ENCODE assay signal across 1 cellular context in the genomic region with DNA sequence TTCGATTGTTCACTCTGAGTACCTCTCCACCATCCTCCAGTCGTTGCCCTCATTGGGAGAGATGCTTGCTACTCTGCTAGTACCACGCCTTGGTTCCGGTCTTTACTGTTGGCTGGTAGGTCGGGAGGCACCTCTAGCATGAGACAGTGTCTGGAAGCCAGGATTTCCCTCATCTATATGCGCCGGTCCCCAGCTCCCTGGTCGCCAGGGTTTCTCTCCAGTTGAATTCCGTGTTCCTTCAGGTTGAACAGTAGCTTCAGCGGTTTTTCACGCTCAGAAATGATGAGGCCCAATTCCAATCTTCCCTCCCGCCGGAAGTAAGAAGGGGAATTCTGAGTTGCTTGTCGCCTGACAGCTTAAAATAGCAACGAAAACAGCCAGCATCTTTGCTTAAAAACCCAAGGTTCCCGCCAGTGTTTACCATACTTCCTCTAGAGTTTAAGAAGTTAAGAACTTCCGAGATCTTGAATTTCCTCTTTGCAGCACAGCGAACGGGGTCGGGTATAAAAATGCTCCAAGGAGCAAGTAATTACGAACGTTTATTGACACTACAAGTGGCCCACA.
A peak's percentile ranks its signal among the peaks of the same experiment; 100 is the strongest.
TF ChIP-seq lines count a peak whose summit lies in the region.

No MANE protein-coding gene starts in this region.

TF ChIP-seq in GM12878, 131 proteins besides CTCF, POLR2A, EP300 and RAD21 (continues in another document):
- TF ChIP-seq, protein P1, sequence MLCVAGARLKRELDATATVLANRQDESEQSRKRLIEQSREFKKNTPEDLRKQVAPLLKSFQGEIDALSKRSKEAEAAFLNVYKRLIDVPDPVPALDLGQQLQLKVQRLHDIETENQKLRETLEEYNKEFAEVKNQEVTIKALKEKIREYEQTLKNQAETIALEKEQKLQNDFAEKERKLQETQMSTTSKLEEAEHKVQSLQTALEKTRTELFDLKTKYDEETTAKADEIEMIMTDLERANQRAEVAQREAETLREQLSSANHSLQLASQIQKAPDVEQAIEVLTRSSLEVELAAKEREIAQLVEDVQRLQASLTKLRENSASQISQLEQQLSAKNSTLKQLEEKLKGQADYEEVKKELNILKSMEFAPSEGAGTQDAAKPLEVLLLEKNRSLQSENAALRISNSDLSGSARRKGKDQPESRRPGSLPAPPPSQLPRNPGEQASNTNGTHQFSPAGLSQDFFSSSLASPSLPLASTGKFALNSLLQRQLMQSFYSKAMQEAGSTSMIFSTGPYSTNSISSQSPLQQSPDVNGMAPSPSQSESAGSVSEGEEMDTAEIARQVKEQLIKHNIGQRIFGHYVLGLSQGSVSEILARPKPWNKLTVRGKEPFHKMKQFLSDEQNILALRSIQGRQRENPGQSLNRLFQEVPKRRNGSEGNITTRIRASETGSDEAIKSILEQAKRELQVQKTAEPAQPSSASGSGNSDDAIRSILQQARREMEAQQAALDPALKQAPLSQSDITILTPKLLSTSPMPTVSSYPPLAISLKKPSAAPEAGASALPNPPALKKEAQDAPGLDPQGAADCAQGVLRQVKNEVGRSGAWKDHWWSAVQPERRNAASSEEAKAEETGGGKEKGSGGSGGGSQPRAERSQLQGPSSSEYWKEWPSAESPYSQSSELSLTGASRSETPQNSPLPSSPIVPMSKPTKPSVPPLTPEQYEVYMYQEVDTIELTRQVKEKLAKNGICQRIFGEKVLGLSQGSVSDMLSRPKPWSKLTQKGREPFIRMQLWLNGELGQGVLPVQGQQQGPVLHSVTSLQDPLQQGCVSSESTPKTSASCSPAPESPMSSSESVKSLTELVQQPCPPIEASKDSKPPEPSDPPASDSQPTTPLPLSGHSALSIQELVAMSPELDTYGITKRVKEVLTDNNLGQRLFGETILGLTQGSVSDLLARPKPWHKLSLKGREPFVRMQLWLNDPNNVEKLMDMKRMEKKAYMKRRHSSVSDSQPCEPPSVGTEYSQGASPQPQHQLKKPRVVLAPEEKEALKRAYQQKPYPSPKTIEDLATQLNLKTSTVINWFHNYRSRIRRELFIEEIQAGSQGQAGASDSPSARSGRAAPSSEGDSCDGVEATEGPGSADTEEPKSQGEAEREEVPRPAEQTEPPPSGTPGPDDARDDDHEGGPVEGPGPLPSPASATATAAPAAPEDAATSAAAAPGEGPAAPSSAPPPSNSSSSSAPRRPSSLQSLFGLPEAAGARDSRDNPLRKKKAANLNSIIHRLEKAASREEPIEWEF (IDR thresholded peaks at IDR 0.05; ENCODE audit: insufficient replicate concordance, low read depth, low read length): no peak
- TF ChIP-seq EGR1 (IDR thresholded peaks at IDR 0.05; ENCODE audit: borderline replicate concordance in 1 of 2, low read depth in 2 of 2, low read length in 2 of 2) (peak in 1 of 2 experiments; percentile 32; a peak in 1 of 3 replicates), RB1 (IDR thresholded peaks at IDR 0.05; ENCODE audit: borderline replicate concordance) (no peak), GATAD2B (conservative IDR thresholded peaks at IDR 0.05; ENCODE audit: low read depth) (no peak), ZNF622 (IDR thresholded peaks at IDR 0.05) (no peak), YBX1 (IDR thresholded peaks at IDR 0.05) (no peak), EED (IDR thresholded peaks at IDR 0.05; ENCODE audit: low read depth) (peak; percentile 86), CREB1 (IDR thresholded peaks at IDR 0.05; ENCODE audit: low read depth) (peak; percentile 40; the same call in 1 of the 2 replicates), STAT3 (IDR thresholded peaks at IDR 0.05; ENCODE audit: low read depth, low read length) (no peak), SRF (IDR thresholded peaks at IDR 0.05; ENCODE audit: low read depth in 2 of 2, low read length in 2 of 2) (no peak), TCF3 (IDR thresholded peaks at IDR 0.05; ENCODE audit: borderline replicate concordance, insufficient read depth, low read depth, low read length) (no peak), ZNF217 (IDR thresholded peaks at IDR 0.05) (no peak), ZSCAN29 (IDR thresholded peaks at IDR 0.05) (no peak), NFYA (IDR thresholded peaks at IDR 0.05; ENCODE audit: borderline replicate concordance, low read depth, low read length) (no peak), NBN (IDR thresholded peaks at IDR 0.05) (peak; percentile 42; the same call in 1 of the 2 replicates), NR2C1 (IDR thresholded peaks at IDR 0.05) (no peak), POU2F2 (IDR thresholded peaks at IDR 0.05; ENCODE audit: borderline replicate concordance, low read depth, low read length) (no peak), SMAD5 (IDR thresholded peaks at IDR 0.05; ENCODE audit: low read depth) (no peak), CREM (IDR thresholded peaks at IDR 0.05; ENCODE audit: low read depth) (peak; percentile 31; the same call in 1 of the 2 replicates), BACH1 (IDR thresholded peaks at IDR 0.05; ENCODE audit: borderline replicate concordance) (no peak), HDAC6 (IDR thresholded peaks at IDR 0.05; ENCODE audit: unreplicated experiment) (no peak), ATF7 (IDR thresholded peaks at IDR 0.05; ENCODE audit: low read depth) (no peak), RBBP5 (conservative IDR thresholded peaks at IDR 0.05) (no peak), KAT2A (conservative IDR thresholded peaks at IDR 0.05; ENCODE audit: control insufficient read depth, low read depth, low read length) (no peak), KLF5 (IDR thresholded peaks at IDR 0.05; ENCODE audit: partially characterized antibody) (no peak), BCL11A (IDR thresholded peaks at IDR 0.05; ENCODE audit: low read depth, low read length) (no peak), MEF2B (IDR thresholded peaks at IDR 0.05; ENCODE audit: partially characterized antibody, poor library complexity, severe bottlenecking) (peak; percentile 66), SUZ12 (IDR thresholded peaks at IDR 0.05; ENCODE audit: unreplicated experiment) (no peak)
- TF ChIP-seq, protein P2, sequence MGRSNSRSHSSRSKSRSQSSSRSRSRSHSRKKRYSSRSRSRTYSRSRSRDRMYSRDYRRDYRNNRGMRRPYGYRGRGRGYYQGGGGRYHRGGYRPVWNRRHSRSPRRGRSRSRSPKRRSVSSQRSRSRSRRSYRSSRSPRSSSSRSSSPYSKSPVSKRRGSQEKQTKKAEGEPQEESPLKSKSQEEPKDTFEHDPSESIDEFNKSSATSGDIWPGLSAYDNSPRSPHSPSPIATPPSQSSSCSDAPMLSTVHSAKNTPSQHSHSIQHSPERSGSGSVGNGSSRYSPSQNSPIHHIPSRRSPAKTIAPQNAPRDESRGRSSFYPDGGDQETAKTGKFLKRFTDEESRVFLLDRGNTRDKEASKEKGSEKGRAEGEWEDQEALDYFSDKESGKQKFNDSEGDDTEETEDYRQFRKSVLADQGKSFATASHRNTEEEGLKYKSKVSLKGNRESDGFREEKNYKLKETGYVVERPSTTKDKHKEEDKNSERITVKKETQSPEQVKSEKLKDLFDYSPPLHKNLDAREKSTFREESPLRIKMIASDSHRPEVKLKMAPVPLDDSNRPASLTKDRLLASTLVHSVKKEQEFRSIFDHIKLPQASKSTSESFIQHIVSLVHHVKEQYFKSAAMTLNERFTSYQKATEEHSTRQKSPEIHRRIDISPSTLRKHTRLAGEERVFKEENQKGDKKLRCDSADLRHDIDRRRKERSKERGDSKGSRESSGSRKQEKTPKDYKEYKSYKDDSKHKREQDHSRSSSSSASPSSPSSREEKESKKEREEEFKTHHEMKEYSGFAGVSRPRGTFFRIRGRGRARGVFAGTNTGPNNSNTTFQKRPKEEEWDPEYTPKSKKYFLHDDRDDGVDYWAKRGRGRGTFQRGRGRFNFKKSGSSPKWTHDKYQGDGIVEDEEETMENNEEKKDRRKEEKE (IDR thresholded peaks at IDR 0.05): no peak
- TF ChIP-seq, protein P3, sequence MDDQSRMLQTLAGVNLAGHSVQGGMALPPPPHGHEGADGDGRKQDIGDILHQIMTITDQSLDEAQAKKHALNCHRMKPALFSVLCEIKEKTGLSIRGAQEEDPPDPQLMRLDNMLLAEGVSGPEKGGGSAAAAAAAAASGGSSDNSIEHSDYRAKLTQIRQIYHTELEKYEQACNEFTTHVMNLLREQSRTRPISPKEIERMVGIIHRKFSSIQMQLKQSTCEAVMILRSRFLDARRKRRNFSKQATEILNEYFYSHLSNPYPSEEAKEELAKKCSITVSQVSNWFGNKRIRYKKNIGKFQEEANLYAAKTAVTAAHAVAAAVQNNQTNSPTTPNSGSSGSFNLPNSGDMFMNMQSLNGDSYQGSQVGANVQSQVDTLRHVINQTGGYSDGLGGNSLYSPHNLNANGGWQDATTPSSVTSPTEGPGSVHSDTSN (IDR thresholded peaks at IDR 0.05; ENCODE audit: insufficient replicate concordance, low read depth, low read length): peak; percentile 71
- TF ChIP-seq, protein P4, sequence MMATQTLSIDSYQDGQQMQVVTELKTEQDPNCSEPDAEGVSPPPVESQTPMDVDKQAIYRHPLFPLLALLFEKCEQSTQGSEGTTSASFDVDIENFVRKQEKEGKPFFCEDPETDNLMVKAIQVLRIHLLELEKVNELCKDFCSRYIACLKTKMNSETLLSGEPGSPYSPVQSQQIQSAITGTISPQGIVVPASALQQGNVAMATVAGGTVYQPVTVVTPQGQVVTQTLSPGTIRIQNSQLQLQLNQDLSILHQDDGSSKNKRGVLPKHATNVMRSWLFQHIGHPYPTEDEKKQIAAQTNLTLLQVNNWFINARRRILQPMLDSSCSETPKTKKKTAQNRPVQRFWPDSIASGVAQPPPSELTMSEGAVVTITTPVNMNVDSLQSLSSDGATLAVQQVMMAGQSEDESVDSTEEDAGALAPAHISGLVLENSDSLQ (IDR thresholded peaks at IDR 0.05): peak; percentile 93
- TF ChIP-seq, protein P5, sequence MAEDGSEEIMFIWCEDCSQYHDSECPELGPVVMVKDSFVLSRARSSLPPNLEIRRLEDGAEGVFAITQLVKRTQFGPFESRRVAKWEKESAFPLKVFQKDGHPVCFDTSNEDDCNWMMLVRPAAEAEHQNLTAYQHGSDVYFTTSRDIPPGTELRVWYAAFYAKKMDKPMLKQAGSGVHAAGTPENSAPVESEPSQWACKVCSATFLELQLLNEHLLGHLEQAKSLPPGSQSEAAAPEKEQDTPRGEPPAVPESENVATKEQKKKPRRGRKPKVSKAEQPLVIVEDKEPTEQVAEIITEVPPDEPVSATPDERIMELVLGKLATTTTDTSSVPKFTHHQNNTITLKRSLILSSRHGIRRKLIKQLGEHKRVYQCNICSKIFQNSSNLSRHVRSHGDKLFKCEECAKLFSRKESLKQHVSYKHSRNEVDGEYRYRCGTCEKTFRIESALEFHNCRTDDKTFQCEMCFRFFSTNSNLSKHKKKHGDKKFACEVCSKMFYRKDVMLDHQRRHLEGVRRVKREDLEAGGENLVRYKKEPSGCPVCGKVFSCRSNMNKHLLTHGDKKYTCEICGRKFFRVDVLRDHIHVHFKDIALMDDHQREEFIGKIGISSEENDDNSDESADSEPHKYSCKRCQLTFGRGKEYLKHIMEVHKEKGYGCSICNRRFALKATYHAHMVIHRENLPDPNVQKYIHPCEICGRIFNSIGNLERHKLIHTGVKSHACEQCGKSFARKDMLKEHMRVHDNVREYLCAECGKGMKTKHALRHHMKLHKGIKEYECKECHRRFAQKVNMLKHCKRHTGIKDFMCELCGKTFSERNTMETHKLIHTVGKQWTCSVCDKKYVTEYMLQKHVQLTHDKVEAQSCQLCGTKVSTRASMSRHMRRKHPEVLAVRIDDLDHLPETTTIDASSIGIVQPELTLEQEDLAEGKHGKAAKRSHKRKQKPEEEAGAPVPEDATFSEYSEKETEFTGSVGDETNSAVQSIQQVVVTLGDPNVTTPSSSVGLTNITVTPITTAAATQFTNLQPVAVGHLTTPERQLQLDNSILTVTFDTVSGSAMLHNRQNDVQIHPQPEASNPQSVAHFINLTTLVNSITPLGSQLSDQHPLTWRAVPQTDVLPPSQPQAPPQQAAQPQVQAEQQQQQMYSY (CRISPR knock-in tag; IDR thresholded peaks at IDR 0.05): no peak
- TF ChIP-seq, protein P6, sequence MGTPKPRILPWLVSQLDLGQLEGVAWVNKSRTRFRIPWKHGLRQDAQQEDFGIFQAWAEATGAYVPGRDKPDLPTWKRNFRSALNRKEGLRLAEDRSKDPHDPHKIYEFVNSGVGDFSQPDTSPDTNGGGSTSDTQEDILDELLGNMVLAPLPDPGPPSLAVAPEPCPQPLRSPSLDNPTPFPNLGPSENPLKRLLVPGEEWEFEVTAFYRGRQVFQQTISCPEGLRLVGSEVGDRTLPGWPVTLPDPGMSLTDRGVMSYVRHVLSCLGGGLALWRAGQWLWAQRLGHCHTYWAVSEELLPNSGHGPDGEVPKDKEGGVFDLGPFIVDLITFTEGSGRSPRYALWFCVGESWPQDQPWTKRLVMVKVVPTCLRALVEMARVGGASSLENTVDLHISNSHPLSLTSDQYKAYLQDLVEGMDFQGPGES (IDR thresholded peaks at IDR 0.05): no peak
- TF ChIP-seq, protein P7, sequence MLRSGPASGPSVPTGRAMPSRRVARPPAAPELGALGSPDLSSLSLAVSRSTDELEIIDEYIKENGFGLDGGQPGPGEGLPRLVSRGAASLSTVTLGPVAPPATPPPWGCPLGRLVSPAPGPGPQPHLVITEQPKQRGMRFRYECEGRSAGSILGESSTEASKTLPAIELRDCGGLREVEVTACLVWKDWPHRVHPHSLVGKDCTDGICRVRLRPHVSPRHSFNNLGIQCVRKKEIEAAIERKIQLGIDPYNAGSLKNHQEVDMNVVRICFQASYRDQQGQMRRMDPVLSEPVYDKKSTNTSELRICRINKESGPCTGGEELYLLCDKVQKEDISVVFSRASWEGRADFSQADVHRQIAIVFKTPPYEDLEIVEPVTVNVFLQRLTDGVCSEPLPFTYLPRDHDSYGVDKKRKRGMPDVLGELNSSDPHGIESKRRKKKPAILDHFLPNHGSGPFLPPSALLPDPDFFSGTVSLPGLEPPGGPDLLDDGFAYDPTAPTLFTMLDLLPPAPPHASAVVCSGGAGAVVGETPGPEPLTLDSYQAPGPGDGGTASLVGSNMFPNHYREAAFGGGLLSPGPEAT (IDR thresholded peaks at IDR 0.05; ENCODE audit: low read depth): peak; percentile 88
- TF ChIP-seq, protein P8, sequence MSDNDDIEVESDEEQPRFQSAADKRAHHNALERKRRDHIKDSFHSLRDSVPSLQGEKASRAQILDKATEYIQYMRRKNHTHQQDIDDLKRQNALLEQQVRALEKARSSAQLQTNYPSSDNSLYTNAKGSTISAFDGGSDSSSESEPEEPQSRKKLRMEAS (IDR thresholded peaks at IDR 0.05; ENCODE audit: low read depth, low read length): no peak
